ENCODE assay signal across 8 cellular contexts in genomic region chr11:65498977-65499712, GRCh38. TPM values are rescaled to one million over a fixed set of nuclear protein-coding genes. Genes with fewer than 3 reads are reported as not detected.
DNase-seq lines count a peak whose midpoint lies in the region; ATAC-seq and TF ChIP-seq lines count a peak whose summit lies in the region.

Gene MALAT1 (plus strand): TSS chr11:65499045.

- H3K27me3 ChIP-seq in heart left ventricle, result no peaks in the 10 kb centered on the region
- H3K27me3 ChIP-seq in prostate gland (replicated peaks; ENCODE audit: insufficient read depth), result no peaks in the 10 kb centered on the region
- no peaks in the 10 kb centered on the region for H3K27me3 ChIP-seq in upper lobe of left lung

- TF ChIP-seq POLR2A in heart left ventricle (IDR thresholded peaks at IDR 0.05) (peak; percentile 99 to 100), prostate gland (IDR thresholded peaks at IDR 0.05) (peak; percentile 99), upper lobe of left lung (IDR thresholded peaks at IDR 0.05) (peak; percentile 99 to 100 (median 100))

- no peak within 1 kb of the TSS for H3K27ac Mint-ChIP-seq in T-cell

- H3K9me3 ChIP-seq in heart left ventricle (no peaks in the 10 kb centered on the region), prostate gland (no peaks in the 10 kb centered on the region), upper lobe of left lung (no peaks in the 10 kb centered on the region)

- peaks cover 8% of the 10 kb centered on the region for H3K36me3 Mint-ChIP-seq in T-cell

- 0 to 1% (median 0%) methylated on average over 24 of the region's 24 CpGs for WGBS in adipose tissue, 3 donors
- WGBS in heart left ventricle, 4 donors, result 0 to 1% (median 0%) methylated on average over 24 of the region's 24 CpGs
- WGBS in prostate gland, result under 1% methylated on average over 24 of the region's 24 CpGs
- 0 to 1% methylated on average over 24 of the region's 24 CpGs for WGBS in upper lobe of left lung, 2 donors

- peaks cover 6 to 36% (median 29%) of the 10 kb centered on the region in 12 donors for H3K4me1 ChIP-seq in heart left ventricle
- peaks cover 12% of the 10 kb centered on the region for H3K4me1 ChIP-seq in prostate gland (replicated peaks)
- peaks cover 26 to 29% (median 28%) of the 10 kb centered on the region in 4 donors for H3K4me1 ChIP-seq in upper lobe of left lung

- no peaks in the 10 kb centered on the region for H3K27me3 Mint-ChIP-seq in T-cell

- no peaks in the 10 kb centered on the region for H3K9me3 Mint-ChIP-seq in T-cell

- CTCF ChIA-PET in T-cell (lab: Charles Lee), result interaction anchor here (0.5 to 5.3 kb wide), 14 partner anchors 8 to 639 kb away, joined by 3 to 39 read pairs (median 5); partner anchors contain the start of gene NEAT1 (in 1 of the 2)

- H3K4me1 Mint-ChIP-seq in T-cell, result peaks cover 21 to 42% (median 30%) of the 10 kb centered on the region in 3 donors

- POLR2A ChIA-PET in T-cell (lab: Charles Lee), result interaction anchor here (0.5 to 7.8 kb wide), 48 partner anchors 9 to 1902 kb away, joined by 3 to 306 read pairs (median 4); partner anchors contain the start of genes NEAT1 (in 2 of the 2), FRMD8 (in 1 of the 2), PCNX3 (in 1 of the 2) and RAB1B (in 1 of the 2)

- intact Hi-C loops in heart left ventricle (cut with DNase I), result loop anchor here in 4 of 10 donors (2.0 to 5.0 kb wide), 3 partner anchors 20 to 77 kb away; partner anchors contain the start of gene NEAT1 (in 3 of the 4)
- intact Hi-C loops in prostate gland (cut with DNase I), result loop anchor here (2.0 kb wide), 2 partner anchors 26 to 80 kb away; no protein-coding TSS in a partner anchor

- peak; percentile 33 for ATAC-seq in GM21619 (IDR thresholded peaks at IDR 0.05; ENCODE audit: unreplicated experiment)
- ATAC-seq in T-cell (replicated peaks in 1 of 4), result peak; percentile 15 to 20 (median 18)
- ATAC-seq in heart left ventricle, result peak in 3 of 4 donors; percentile 9 to 16 (median 11)
- peak; percentile 64 to 81 for ATAC-seq in upper lobe of left lung (ENCODE audit: low FRiP score in 2 of 2)

- TF ChIP-seq EP300 in upper lobe of left lung (IDR thresholded peaks at IDR 0.05), result peak in 2 of 4 donors; percentile 75 to 99

- peak within 1 kb of the TSS; percentile 70 to 90 (median 81) for H3K4me3 ChIP-seq in heart left ventricle
- H3K4me3 ChIP-seq in prostate gland, result peak within 1 kb of the TSS; percentile 80 to 88
- peak within 1 kb of the TSS; percentile 65 to 75 (median 70) for H3K4me3 ChIP-seq in upper lobe of left lung

- TF ChIP-seq CTCF in heart left ventricle (IDR thresholded peaks at IDR 0.05), result no peak
- TF ChIP-seq CTCF in prostate gland (IDR thresholded peaks at IDR 0.05), result peak in 1 of 4 experiments; percentile 3
- no peak for TF ChIP-seq CTCF in upper lobe of left lung (IDR thresholded peaks at IDR 0.05)

- peak within 1 kb of the TSS; percentile 99 for H3K27ac ChIP-seq in adipose tissue (ENCODE audit: low read depth, low read length)
- peak within 1 kb of the TSS; percentile 90 to 100 (median 99) for H3K27ac ChIP-seq in heart left ventricle
- peak within 1 kb of the TSS; percentile 98 to 100 for H3K27ac ChIP-seq in prostate gland
- peak within 1 kb of the TSS; percentile 98 to 99 (median 98) for H3K27ac ChIP-seq in upper lobe of left lung

- peak; percentile 56 for DNase-seq in AG20443 (ENCODE audit: low spot score)
- peak; percentile 90 for DNase-seq in NCI-H146 (lab: John Stamatoyannopoulos, UW)
- peak; percentile 84 to 95 (median 92) for DNase-seq in T-cell
- peak; percentile 94 to 96 (median 95) for DNase-seq in heart left ventricle
- DNase-seq in prostate gland (ENCODE audit: low spot score), result peak; percentile 92
- DNase-seq in upper lobe of left lung, result peak; percentile 89 to 95

- no peak within 1 kb of the TSS for H3K4me3 Mint-ChIP-seq in T-cell

- H3K36me3 ChIP-seq in heart left ventricle, result peaks cover 9 to 41% (median 30%) of the 10 kb centered on the region in 9 donors
- peaks cover 13 to 17% of the 10 kb centered on the region in 2 donors for H3K36me3 ChIP-seq in prostate gland
- H3K36me3 ChIP-seq in upper lobe of left lung, result peaks cover 15 to 37% (median 19%) of the 10 kb centered on the region in 4 donors

RNA-seq across cellular contexts. Expression of gene MALAT1, which starts in this region (rescaled TPM):
- over 10,000 TPM; 21,382 to 33,585 (median 22,045) TPM for total RNA-seq in T-cell
- polyA plus RNA-seq in adipose tissue, result 1,000 to 10,000 TPM in 1 of 3 donors, 100 to 1,000 TPM in 1, 10 to 100 TPM in 1; 88.8 to 1,293 (median 187) TPM
- 1,000 to 10,000 TPM; 1,047 to 9,662 (median 6,606) TPM for total RNA-seq in heart left ventricle
- 1,000 to 10,000 TPM; 1,168 to 4,497 TPM for polyA plus RNA-seq in heart left ventricle
- total RNA-seq in prostate gland, result 1,000 to 10,000 TPM; 5,964 to 9,097 TPM
- over 10,000 TPM in 5 of 6 donors, 1,000 to 10,000 TPM in 1; 9,697 to 52,390 (median 19,698) TPM for total RNA-seq in upper lobe of left lung

Comparison
In these comparisons a context has a peak if more than half of its experiments do, and no peak if none do; other contexts are left out.
1. Peak in every context shown above with its lines: DNase-seq, ATAC-seq, H3K4me3 ChIP-seq and H3K27ac ChIP-seq.
2. ATAC-seq: peak in every context shown above with its lines; median percentile 72 in upper lobe of left lung; 33 in GM21619; 18 in T-cell; 11 in heart left ventricle.